Comparison of ENCODE assay signal across 8 cellular contexts in genomic region chr7:96154506-96154905, GRCh38.
DNase-seq lines count a peak whose midpoint lies in the region; ATAC-seq and TF ChIP-seq lines count a peak whose summit lies in the region.
"Not testable (repeated sequence)": the region's sequence is repeated elsewhere in the genome, so short reads cannot be mapped to it uniquely, and the experiment has no call there.

No MANE protein-coding gene starts in this region.

- peak; percentile 29 for DNase-seq in AG08395 (ENCODE audit: low spot score)
- peak; percentile 43 for DNase-seq in EH (ENCODE audit: low read depth)
- DNase-seq in HCEC 1CT: peak; percentile 69
- peak; percentile 67 for DNase-seq in LHCN-M2 (ENCODE audit: low read depth)
- not testable (repeated sequence) for DNase-seq in RWPE2 (ENCODE audit: low spot score)
- DNase-seq in amniotic epithelial cell (ENCODE audit: low read depth): peak; percentile 54
- DNase-seq in fibroblast of peridontal ligament (ENCODE audit: extremely low read depth): peak; percentile 46
- DNase-seq in skeletal muscle cell (ENCODE audit: low read depth): peak; percentile 7

- H3K27me3 ChIP-seq in RWPE2 (ENCODE audit: insufficient read depth, poor library complexity, severe bottlenecking): not testable (repeated sequence)

- H3K9me3 ChIP-seq in RWPE2 (ENCODE audit: severe bottlenecking): not testable (repeated sequence)

- peak; percentile 60; the same call in 2 of the 3 replicates for ATAC-seq in RWPE2 (ENCODE audit: low read depth)

- not testable (repeated sequence) for H3K4me1 ChIP-seq in RWPE2 (ENCODE audit: insufficient read depth, poor library complexity, severe bottlenecking)

- H3K36me3 ChIP-seq in RWPE2 (ENCODE audit: low read depth): not testable (repeated sequence)

- not testable (repeated sequence) for H3K4me3 ChIP-seq in RWPE2 (ENCODE audit: severe bottlenecking); skeletal muscle cell (ENCODE audit: low read depth, low read length)

- H3K27ac ChIP-seq in RWPE2 (ENCODE audit: poor library complexity, severe bottlenecking): not testable (repeated sequence)

- not testable (repeated sequence) for TF ChIP-seq CTCF in RWPE2 (IDR thresholded peaks at IDR 0.05; ENCODE audit: poor library complexity, severe bottlenecking)
